14 cellular contexts compared by ENCODE assay signal in the genomic region with DNA sequence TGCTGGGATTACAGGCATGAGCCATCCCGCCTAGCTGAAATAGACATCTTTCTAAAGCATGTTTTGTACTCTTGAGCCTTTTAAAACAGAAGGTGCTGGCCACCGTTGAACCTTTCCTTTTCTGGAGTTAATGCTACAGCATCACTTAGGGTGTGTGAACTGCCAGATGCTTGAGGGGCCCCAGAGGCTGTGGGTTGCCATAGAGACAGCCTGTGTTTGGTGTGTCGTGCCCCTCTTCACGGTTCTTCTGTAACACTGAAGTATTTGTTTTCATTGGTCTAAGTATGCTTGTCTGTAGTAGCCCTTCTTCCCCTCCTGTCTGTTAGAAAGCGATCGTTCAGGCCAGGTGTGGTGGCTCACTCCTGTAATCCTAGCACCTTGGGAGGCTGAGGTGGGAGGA. TPM values are rescaled to one million over a fixed set of nuclear protein-coding genes. Genes with fewer than 3 reads are reported as not detected.
DNase-seq lines count a peak whose midpoint lies in the region; ATAC-seq and TF ChIP-seq lines count a peak whose summit lies in the region.
"Had no signal": no experiment of that assay in that cellular context is flagged by ENCODE, and none has a peak within 500 bp of the region (broad histone marks: within the 10 kb centered on the region; RNA-seq: fewer than 3 reads in every experiment).

No MANE protein-coding gene starts in this region.

- CTCF ChIA-PET in activated CD4-positive, alpha-beta T cell treated with anti-CD3 and anti-CD28 coated beads, Interleukin-2, amount 10 ng/mL, durations not matched to agents 7 days and 5 days (lab: Charles Lee), result no interaction called here

- peaks cover 11 to 54% of the 10 kb centered on the region in 2 donors for H3K4me1 ChIP-seq in thoracic aorta (ENCODE audit: control insufficient read depth in 1 of 2, low read depth in 2 of 2)

- peaks cover 74% of the 10 kb centered on the region for H3K36me3 ChIP-seq in thoracic aorta

- no peaks in the 10 kb centered on the region for H3K27me3 ChIP-seq in thoracic aorta (replicated peaks; ENCODE audit: insufficient read depth)

- peaks cover 24% of the 10 kb centered on the region for H3K36me3 Mint-ChIP-seq in activated CD4-positive, alpha-beta T cell treated with anti-CD3 and anti-CD28 coated beads, Interleukin-2, amount 10 ng/mL, durations not matched to agents 7 days and 5 days (ENCODE audit: low read depth)
- no peaks in the 10 kb centered on the region for H3K36me3 Mint-ChIP-seq in glutamatergic neuron (ENCODE audit: unreplicated experiment)

- POLR2A ChIA-PET in activated CD4-positive, alpha-beta T cell treated with anti-CD3 and anti-CD28 coated beads, Interleukin-2, amount 10 ng/mL, durations not matched to agents 7 days and 5 days (lab: Charles Lee), result no interaction called here

- TF ChIP-seq CTCF in glutamatergic neuron (IDR thresholded peaks at IDR 0.05; ENCODE audit: partially characterized antibody, unreplicated experiment) (no peak), thoracic aorta (IDR thresholded peaks at IDR 0.05) (no peak)

- ATAC-seq in thoracic aorta (ENCODE audit: insufficient number of reproducible peaks, low FRiP score, low read depth) (no peak), GM21515 (IDR thresholded peaks at IDR 0.05; ENCODE audit: unreplicated experiment) (no peak), HG03442 (IDR thresholded peaks at IDR 0.05; ENCODE audit: unreplicated experiment) (no peak), GM18520 (IDR thresholded peaks at IDR 0.05; ENCODE audit: unreplicated experiment) (no peak)
- ATAC-seq: HepG2, PC-3 had no signal

- H3K9me3 ChIP-seq in thoracic aorta, result no peaks in the 10 kb centered on the region

- H3K27me3 Mint-ChIP-seq in activated CD4-positive, alpha-beta T cell treated with anti-CD3 and anti-CD28 coated beads, Interleukin-2, amount 10 ng/mL, durations not matched to agents 7 days and 5 days, result no peaks in the 10 kb centered on the region
- peaks cover 5% of the 10 kb centered on the region for H3K27me3 Mint-ChIP-seq in glutamatergic neuron (ENCODE audit: unreplicated experiment)

- peaks cover 29% of the 10 kb centered on the region for H3K4me1 Mint-ChIP-seq in activated CD4-positive, alpha-beta T cell treated with anti-CD3 and anti-CD28 coated beads, Interleukin-2, amount 10 ng/mL, durations not matched to agents 7 days and 5 days
- H3K4me1 Mint-ChIP-seq in glutamatergic neuron (ENCODE audit: low read depth, unreplicated experiment), result peaks cover 6% of the 10 kb centered on the region

- no peaks in the 10 kb centered on the region for H3K9me3 Mint-ChIP-seq in activated CD4-positive, alpha-beta T cell treated with anti-CD3 and anti-CD28 coated beads, Interleukin-2, amount 10 ng/mL, durations not matched to agents 7 days and 5 days
- peaks cover 11% of the 10 kb centered on the region for H3K9me3 Mint-ChIP-seq in glutamatergic neuron (ENCODE audit: unreplicated experiment)

- H3K4me3 Mint-ChIP-seq in activated CD4-positive, alpha-beta T cell treated with anti-CD3 and anti-CD28 coated beads, Interleukin-2, amount 10 ng/mL, durations not matched to agents 7 days and 5 days, result no peak overlapping the region
- H3K4me3 Mint-ChIP-seq in glutamatergic neuron (ENCODE audit: unreplicated experiment), result no peak overlapping the region

- no peak for DNase-seq in activated CD4-positive, alpha-beta T cell treated with anti-CD3 and anti-CD28 coated beads, Interleukin-2, amount 10 ng/mL, durations not matched to agents 7 days and 5 days
- DNase-seq in activated CD4-positive, alpha-beta T cell treated with anti-CD3 and anti-CD28 coated beads, Interleukin-2, amount 50 U/mL, for 4 hours, result no peak
- DNase-seq in NCI-H2171 (lab: John Stamatoyannopoulos, UW) (peak; percentile 79), glutamatergic neuron (peak; percentile 29), thoracic aorta (ENCODE audit: low spot score) (no peak)
- DNase-seq: activated naive CD4-positive, alpha-beta T cell treated with anti-CD3 and anti-CD28 coated beads, Interleukin-2, amount 50 U/mL, for 16 hours; central memory CD4-positive, alpha-beta T cell; erythroblast; PC-3; T1000 had no signal

- no peak overlapping the region for H3K4me3 ChIP-seq in thoracic aorta

- peak overlapping the region; percentile 67 for H3K27ac Mint-ChIP-seq in activated CD4-positive, alpha-beta T cell treated with anti-CD3 and anti-CD28 coated beads, Interleukin-2, amount 10 ng/mL, durations not matched to agents 7 days and 5 days
- no peak overlapping the region for H3K27ac Mint-ChIP-seq in glutamatergic neuron (ENCODE audit: unreplicated experiment)

- peak overlapping the region; percentile 19 to 37 for H3K27ac ChIP-seq in thoracic aorta

RNA-seq across cellular contexts. Expression of gene PLEKHG3, which starts 30.8 kb away (rescaled TPM):
- total RNA-seq in activated CD4-positive, alpha-beta T cell treated with anti-CD3 and anti-CD28 coated beads, Interleukin-2, amount 10 ng/mL, durations not matched to agents 7 days and 5 days, result 10 to 100 TPM; 36.0 to 39.5 TPM
- total RNA-seq in glutamatergic neuron (ENCODE audit: unreplicated experiment) (10.1 TPM), thoracic aorta (10 to 100 TPM; 63.2 to 71.5 TPM)

Comparison
In these comparisons a context has a peak if more than half of its experiments do, and no peak if none do; other contexts are left out.
1. DNase-seq: peak in NCI-H2171 (single experiment) and glutamatergic neuron (single experiment); none in activated CD4-positive, alpha-beta T cell treated with anti-CD3 and anti-CD28 coated beads, Interleukin-2, amount 10 ng/mL, durations not matched to agents 7 days and 5 days (single experiment), activated CD4-positive, alpha-beta T cell treated with anti-CD3 and anti-CD28 coated beads, Interleukin-2, amount 50 U/mL, for 4 hours (0 of 2) and thoracic aorta (single experiment).